In genomic region chr10:5656737-5657579, GRCh38 we compare ENCODE assay signal across 1 cellular context.
TF ChIP-seq lines count a peak whose summit lies in the region.

No MANE protein-coding gene starts in this region.

TF ChIP-seq in K562, 482 proteins besides CTCF, POLR2A, EP300 and RAD21 (continues in another document):
- TF ChIP-seq RBM15 (IDR thresholded peaks at IDR 0.05; ENCODE audit: insufficient read depth, low read length): no peak
- TF ChIP-seq BCLAF1 (IDR thresholded peaks at IDR 0.05; ENCODE audit: borderline replicate concordance in 1 of 2, control insufficient read depth in 1 of 2, low read depth in 2 of 2, low read length in 1 of 2): no peak
- no peak for TF ChIP-seq HIVEP1 (CRISPR knock-in tag; IDR thresholded peaks at IDR 0.05)
- TF ChIP-seq CBX5 (IDR thresholded peaks at IDR 0.05; ENCODE audit: borderline replicate concordance, low read depth): no peak
- TF ChIP-seq, protein P1, sequence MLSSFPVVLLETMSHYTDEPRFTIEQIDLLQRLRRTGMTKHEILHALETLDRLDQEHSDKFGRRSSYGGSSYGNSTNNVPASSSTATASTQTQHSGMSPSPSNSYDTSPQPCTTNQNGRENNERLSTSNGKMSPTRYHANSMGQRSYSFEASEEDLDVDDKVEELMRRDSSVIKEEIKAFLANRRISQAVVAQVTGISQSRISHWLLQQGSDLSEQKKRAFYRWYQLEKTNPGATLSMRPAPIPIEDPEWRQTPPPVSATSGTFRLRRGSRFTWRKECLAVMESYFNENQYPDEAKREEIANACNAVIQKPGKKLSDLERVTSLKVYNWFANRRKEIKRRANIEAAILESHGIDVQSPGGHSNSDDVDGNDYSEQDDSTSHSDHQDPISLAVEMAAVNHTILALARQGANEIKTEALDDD (IDR thresholded peaks at IDR 0.05): peak; percentile 51; the same call in 1 of the 2 replicates
- no peak for TF ChIP-seq CREBBP (IDR thresholded peaks at IDR 0.05; ENCODE audit: low read depth, low read length)
- TF ChIP-seq TOE1 (IDR thresholded peaks at IDR 0.05; ENCODE audit: borderline replicate concordance): no peak
- TF ChIP-seq TOE1 (CRISPR knock-in tag; IDR thresholded peaks at IDR 0.05; ENCODE audit: borderline replicate concordance, low read depth): no peak
- TF ChIP-seq, protein P2, sequence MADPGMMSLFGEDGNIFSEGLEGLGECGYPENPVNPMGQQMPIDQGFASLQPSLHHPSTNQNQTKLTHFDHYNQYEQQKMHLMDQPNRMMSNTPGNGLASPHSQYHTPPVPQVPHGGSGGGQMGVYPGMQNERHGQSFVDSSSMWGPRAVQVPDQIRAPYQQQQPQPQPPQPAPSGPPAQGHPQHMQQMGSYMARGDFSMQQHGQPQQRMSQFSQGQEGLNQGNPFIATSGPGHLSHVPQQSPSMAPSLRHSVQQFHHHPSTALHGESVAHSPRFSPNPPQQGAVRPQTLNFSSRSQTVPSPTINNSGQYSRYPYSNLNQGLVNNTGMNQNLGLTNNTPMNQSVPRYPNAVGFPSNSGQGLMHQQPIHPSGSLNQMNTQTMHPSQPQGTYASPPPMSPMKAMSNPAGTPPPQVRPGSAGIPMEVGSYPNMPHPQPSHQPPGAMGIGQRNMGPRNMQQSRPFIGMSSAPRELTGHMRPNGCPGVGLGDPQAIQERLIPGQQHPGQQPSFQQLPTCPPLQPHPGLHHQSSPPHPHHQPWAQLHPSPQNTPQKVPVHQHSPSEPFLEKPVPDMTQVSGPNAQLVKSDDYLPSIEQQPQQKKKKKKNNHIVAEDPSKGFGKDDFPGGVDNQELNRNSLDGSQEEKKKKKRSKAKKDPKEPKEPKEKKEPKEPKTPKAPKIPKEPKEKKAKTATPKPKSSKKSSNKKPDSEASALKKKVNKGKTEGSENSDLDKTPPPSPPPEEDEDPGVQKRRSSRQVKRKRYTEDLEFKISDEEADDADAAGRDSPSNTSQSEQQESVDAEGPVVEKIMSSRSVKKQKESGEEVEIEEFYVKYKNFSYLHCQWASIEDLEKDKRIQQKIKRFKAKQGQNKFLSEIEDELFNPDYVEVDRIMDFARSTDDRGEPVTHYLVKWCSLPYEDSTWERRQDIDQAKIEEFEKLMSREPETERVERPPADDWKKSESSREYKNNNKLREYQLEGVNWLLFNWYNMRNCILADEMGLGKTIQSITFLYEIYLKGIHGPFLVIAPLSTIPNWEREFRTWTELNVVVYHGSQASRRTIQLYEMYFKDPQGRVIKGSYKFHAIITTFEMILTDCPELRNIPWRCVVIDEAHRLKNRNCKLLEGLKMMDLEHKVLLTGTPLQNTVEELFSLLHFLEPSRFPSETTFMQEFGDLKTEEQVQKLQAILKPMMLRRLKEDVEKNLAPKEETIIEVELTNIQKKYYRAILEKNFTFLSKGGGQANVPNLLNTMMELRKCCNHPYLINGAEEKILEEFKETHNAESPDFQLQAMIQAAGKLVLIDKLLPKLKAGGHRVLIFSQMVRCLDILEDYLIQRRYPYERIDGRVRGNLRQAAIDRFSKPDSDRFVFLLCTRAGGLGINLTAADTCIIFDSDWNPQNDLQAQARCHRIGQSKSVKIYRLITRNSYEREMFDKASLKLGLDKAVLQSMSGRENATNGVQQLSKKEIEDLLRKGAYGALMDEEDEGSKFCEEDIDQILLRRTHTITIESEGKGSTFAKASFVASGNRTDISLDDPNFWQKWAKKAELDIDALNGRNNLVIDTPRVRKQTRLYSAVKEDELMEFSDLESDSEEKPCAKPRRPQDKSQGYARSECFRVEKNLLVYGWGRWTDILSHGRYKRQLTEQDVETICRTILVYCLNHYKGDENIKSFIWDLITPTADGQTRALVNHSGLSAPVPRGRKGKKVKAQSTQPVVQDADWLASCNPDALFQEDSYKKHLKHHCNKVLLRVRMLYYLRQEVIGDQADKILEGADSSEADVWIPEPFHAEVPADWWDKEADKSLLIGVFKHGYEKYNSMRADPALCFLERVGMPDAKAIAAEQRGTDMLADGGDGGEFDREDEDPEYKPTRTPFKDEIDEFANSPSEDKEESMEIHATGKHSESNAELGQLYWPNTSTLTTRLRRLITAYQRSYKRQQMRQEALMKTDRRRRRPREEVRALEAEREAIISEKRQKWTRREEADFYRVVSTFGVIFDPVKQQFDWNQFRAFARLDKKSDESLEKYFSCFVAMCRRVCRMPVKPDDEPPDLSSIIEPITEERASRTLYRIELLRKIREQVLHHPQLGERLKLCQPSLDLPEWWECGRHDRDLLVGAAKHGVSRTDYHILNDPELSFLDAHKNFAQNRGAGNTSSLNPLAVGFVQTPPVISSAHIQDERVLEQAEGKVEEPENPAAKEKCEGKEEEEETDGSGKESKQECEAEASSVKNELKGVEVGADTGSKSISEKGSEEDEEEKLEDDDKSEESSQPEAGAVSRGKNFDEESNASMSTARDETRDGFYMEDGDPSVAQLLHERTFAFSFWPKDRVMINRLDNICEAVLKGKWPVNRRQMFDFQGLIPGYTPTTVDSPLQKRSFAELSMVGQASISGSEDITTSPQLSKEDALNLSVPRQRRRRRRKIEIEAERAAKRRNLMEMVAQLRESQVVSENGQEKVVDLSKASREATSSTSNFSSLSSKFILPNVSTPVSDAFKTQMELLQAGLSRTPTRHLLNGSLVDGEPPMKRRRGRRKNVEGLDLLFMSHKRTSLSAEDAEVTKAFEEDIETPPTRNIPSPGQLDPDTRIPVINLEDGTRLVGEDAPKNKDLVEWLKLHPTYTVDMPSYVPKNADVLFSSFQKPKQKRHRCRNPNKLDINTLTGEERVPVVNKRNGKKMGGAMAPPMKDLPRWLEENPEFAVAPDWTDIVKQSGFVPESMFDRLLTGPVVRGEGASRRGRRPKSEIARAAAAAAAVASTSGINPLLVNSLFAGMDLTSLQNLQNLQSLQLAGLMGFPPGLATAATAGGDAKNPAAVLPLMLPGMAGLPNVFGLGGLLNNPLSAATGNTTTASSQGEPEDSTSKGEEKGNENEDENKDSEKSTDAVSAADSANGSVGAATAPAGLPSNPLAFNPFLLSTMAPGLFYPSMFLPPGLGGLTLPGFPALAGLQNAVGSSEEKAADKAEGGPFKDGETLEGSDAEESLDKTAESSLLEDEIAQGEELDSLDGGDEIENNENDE (IDR thresholded peaks at IDR 0.05; ENCODE audit: low read depth, low read length): no peak
- TF ChIP-seq E2F8 (IDR thresholded peaks at IDR 0.05; ENCODE audit: low read depth, partially characterized antibody): no peak
- TF ChIP-seq ZNF282 (CRISPR knock-in tag; IDR thresholded peaks at IDR 0.05): no peak
- 0 out of 4 replicates have a peak, but pooled peaks of 1 of the 2 experiments have one; percentile 15 for TF ChIP-seq RCOR1 (IDR thresholded peaks at IDR 0.05; ENCODE audit: borderline replicate concordance in 1 of 2, low read depth in 2 of 2, low read length in 2 of 2)
- TF ChIP-seq, protein P3, sequence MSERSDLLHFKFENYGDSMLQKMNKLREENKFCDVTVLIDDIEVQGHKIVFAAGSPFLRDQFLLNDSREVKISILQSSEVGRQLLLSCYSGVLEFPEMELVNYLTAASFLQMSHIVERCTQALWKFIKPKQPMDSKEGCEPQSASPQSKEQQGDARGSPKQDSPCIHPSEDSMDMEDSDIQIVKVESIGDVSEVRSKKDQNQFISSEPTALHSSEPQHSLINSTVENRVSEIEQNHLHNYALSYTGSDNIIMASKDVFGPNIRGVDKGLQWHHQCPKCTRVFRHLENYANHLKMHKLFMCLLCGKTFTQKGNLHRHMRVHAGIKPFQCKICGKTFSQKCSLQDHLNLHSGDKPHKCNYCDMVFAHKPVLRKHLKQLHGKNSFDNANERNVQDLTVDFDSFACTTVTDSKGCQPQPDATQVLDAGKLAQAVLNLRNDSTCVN (CRISPR knock-in tag; IDR thresholded peaks at IDR 0.05): no peak
- TF ChIP-seq ARID1B (IDR thresholded peaks at IDR 0.05): peak; percentile 72
- no peak for TF ChIP-seq ETV5 (CRISPR knock-in tag; IDR thresholded peaks at IDR 0.05; ENCODE audit: low read depth)
- TF ChIP-seq DPF2 (IDR thresholded peaks at IDR 0.05): peak; percentile 29; the same call in 1 of the 2 replicates
- TF ChIP-seq RUNX1 (IDR thresholded peaks at IDR 0.05; ENCODE audit: low read depth): no peak
- TF ChIP-seq ZNF12 (CRISPR knock-in tag; IDR thresholded peaks at IDR 0.05): no peak
- TF ChIP-seq, protein P4, sequence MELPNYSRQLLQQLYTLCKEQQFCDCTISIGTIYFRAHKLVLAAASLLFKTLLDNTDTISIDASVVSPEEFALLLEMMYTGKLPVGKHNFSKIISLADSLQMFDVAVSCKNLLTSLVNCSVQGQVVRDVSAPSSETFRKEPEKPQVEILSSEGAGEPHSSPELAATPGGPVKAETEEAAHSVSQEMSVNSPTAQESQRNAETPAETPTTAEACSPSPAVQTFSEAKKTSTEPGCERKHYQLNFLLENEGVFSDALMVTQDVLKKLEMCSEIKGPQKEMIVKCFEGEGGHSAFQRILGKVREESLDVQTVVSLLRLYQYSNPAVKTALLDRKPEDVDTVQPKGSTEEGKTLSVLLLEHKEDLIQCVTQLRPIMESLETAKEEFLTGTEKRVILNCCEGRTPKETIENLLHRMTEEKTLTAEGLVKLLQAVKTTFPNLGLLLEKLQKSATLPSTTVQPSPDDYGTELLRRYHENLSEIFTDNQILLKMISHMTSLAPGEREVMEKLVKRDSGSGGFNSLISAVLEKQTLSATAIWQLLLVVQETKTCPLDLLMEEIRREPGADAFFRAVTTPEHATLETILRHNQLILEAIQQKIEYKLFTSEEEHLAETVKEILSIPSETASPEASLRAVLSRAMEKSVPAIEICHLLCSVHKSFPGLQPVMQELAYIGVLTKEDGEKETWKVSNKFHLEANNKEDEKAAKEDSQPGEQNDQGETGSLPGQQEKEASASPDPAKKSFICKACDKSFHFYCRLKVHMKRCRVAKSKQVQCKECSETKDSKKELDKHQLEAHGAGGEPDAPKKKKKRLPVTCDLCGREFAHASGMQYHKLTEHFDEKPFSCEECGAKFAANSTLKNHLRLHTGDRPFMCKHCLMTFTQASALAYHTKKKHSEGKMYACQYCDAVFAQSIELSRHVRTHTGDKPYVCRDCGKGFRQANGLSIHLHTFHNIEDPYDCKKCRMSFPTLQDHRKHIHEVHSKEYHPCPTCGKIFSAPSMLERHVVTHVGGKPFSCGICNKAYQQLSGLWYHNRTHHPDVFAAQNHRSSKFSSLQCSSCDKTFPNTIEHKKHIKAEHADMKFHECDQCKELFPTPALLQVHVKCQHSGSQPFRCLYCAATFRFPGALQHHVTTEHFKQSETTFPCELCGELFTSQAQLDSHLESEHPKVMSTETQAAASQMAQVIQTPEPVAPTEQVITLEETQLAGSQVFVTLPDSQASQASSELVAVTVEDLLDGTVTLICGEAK (IDR thresholded peaks at IDR 0.05): no peak
- TF ChIP-seq, protein P4 (CRISPR knock-in tag; IDR thresholded peaks at IDR 0.05): no peak
- TF ChIP-seq ATF7 (IDR thresholded peaks at IDR 0.05): no peak
- TF ChIP-seq PHF20 (IDR thresholded peaks at IDR 0.05; ENCODE audit: partially characterized antibody): no peak
- no peak for TF ChIP-seq CBX3 (IDR thresholded peaks at IDR 0.05; ENCODE audit: borderline replicate concordance in 1 of 2, low read length in 2 of 2)
